ENCODE assay signal across 8 cellular contexts in the genomic region with DNA sequence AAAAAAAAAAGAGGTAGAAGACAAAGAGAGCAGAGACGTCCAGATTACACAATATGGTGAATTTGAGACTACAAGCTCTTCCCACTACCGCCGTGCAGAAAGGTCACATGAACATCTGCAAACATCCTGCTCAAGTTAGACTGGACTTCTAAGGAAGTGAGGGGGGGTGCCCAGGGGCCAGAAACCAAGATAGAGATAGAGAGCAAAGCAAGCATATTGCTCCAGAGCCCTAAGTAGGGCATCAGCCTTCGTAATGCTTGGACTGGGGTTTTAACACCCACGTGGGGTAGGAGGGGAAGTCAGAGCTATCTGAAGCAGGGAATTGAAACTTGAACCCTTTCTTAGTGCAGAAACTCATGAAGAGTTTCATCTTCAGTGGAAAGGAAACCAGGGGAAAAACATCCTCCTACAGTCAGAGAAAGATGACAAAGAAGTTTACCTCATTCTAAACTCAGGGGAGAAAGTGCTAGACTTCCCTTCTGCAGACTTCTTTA. TPM values are rescaled to one million over a fixed set of nuclear protein-coding genes. Genes with fewer than 3 reads are reported as not detected.
DNase-seq lines count a peak whose midpoint lies in the region; ATAC-seq and TF ChIP-seq lines count a peak whose summit lies in the region.

No MANE protein-coding gene starts in this region.

- TF ChIP-seq CTCF in ascending aorta (IDR thresholded peaks at IDR 0.05) (no peak), gastrocnemius medialis (IDR thresholded peaks at IDR 0.05 in 4 of 5, conservative IDR thresholded peaks at IDR 0.05 in 1 of 5) (no peak)

- DNase-seq in Daoy (ENCODE audit: low read depth): peak; percentile 13
- DNase-seq in ascending aorta (ENCODE audit: low spot score in 2 of 2): peak; percentile 43 to 78
- DNase-seq in gastrocnemius medialis: peak; percentile 20 to 53
- DNase-seq in KG1 (lab: John Stamatoyannopoulos, UW): no peak
- no peak for DNase-seq in HK-2 (ENCODE audit: unreplicated experiment)
- no peak for DNase-seq in NK-92 treated with Interleukin-12 subunit alpha and Interleukin-12 subunit beta, amount 100 ng/mL, for 24 hours (lab: John Stamatoyannopoulos, UW)

- no peaks in the 10 kb centered on the region for H3K27me3 ChIP-seq in ascending aorta
- H3K27me3 ChIP-seq in gastrocnemius medialis: no peaks in the 10 kb centered on the region

- ATAC-seq in GM19452 (IDR thresholded peaks at IDR 0.05; ENCODE audit: unreplicated experiment): peak; percentile 87
- ATAC-seq in HG03469 (IDR thresholded peaks at IDR 0.05; ENCODE audit: unreplicated experiment): peak; percentile 71
- peak in 1 of 2 donors; percentile 33 for ATAC-seq in gastrocnemius medialis

- H3K4me1 ChIP-seq in ascending aorta (no peaks in the 10 kb centered on the region), gastrocnemius medialis (no peaks in the 10 kb centered on the region)

- intact Hi-C loops in ascending aorta (cut with DNase I) (no loop called here), gastrocnemius medialis (cut with DNase I; ENCODE audit: low total_unique reads) (no loop called here)

- H3K36me3 ChIP-seq in ascending aorta (no peaks in the 10 kb centered on the region), gastrocnemius medialis (no peaks in the 10 kb centered on the region)

- H3K4me3 ChIP-seq in ascending aorta (no peak overlapping the region), gastrocnemius medialis (no peak overlapping the region)

- TF ChIP-seq POLR2A in gastrocnemius medialis (IDR thresholded peaks at IDR 0.05): no peak

- H3K27ac ChIP-seq in ascending aorta (no peak overlapping the region), gastrocnemius medialis (no peak overlapping the region)

- in situ Hi-C loops in gastrocnemius medialis (cut with MboI; ENCODE audit: low sequenced_read_pairs in 4 of 4): no loop called here

- H3K9me3 ChIP-seq in ascending aorta (no peaks in the 10 kb centered on the region), gastrocnemius medialis (no peaks in the 10 kb centered on the region)

RNA-seq across cellular contexts. Expression of a gene that starts 8.7 kb away (rescaled TPM):
- not detected in 2 replicates for total RNA-seq in Daoy (2014; rRNA removed; shearing (Covaris generic))
- total RNA-seq in ascending aorta (not detected), gastrocnemius medialis (not detected)

Comparison
In these comparisons a context has a peak if more than half of its experiments do, and no peak if none do; other contexts are left out.
1. DNase-seq: peak in Daoy (single experiment), ascending aorta (2 of 2) and gastrocnemius medialis (2 of 2); none in KG1 (single experiment), HK-2 (single experiment) and NK-92 treated with Interleukin-12 subunit alpha and Interleukin-12 subunit beta, amount 100 ng/mL, for 24 hours (single experiment).